Comparison of ENCODE assay signal across 22 cellular contexts in the genomic region with DNA sequence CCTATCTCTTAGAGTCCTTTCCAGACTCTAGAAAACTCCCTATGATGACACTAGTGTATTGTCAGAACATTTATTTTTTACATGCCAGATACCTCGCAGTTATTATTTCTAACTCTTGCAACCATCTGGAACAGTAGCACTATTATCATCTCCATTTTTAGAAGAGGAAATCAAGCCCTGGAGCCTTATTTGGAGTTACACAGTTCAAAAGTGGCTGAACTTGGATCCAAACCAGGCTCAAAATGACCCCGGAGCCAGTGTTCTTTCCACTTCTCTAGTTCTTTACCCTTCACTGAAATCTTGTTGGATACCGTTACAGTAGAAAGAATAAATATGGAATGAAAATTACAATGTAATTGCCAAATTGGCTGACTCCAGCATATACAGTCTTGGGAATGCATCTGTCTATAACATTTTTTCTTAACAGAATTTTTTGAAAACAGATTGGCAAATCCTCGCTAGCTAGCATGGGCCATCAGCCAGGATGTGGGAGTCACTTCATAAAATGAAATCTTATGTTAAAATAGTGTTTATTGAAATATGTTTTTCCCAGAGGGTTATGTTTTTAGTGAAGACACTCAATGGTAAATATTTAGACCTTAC.
"Had no signal": no experiment of that assay in that cellular context is flagged by ENCODE, and none has a peak within 500 bp of the region (broad histone marks: within the 10 kb centered on the region; RNA-seq: fewer than 3 reads in every experiment).

No MANE protein-coding gene starts in this region.

- H3K4me1 ChIP-seq: psoas muscle, suprapubic skin had no signal

- DNase-seq: activated B cell treated with CpG ODN at 0.5 μM for 24 hours; activated CD4-positive, alpha-beta T cell treated with anti-CD3 and anti-CD28 coated beads for 36 hours; activated CD4-positive, alpha-beta T cell treated with anti-CD3 and anti-CD28 coated beads, Interleukin-2, amount 50 U/mL, for 48 hours; activated naive CD4-positive, alpha-beta T cell treated with anti-CD3 and anti-CD28 coated beads for 36 hours; activated T-cell treated with anti-CD3 and anti-CD28 coated beads, Interleukin-2, amount 50 U/mL, for 48 hours; effector CD4-positive, alpha-beta T cell; head of caudate nucleus; islet precursor cell; left colon; mammary epithelial cell; ovary; psoas muscle; right cardiac atrium; stimulated activated CD4-positive, alpha-beta T cell treated with anti-CD3 and anti-CD28 coated beads, Interleukin-2, amount 100 ng/mL, for 24 hours; stimulated activated naive CD8-positive, alpha-beta T cell treated with anti-CD3 and anti-CD28 coated beads, Interleukin-15, amount 100 ng/mL, for 72 hours; transverse colon had no signal

- H3K27ac ChIP-seq: gastroesophageal sphincter, neutrophil, ovary, psoas muscle, skin epidermis, suprapubic skin, transverse colon had no signal

- H3K27me3 ChIP-seq: gastroesophageal sphincter, ovary, suprapubic skin, transverse colon had no signal

- H3K9me3 ChIP-seq: gastroesophageal sphincter, neutrophil, ovary, psoas muscle, suprapubic skin, transverse colon had no signal

- ATAC-seq: activated CD4-positive, alpha-beta T cell treated with anti-CD3 and anti-CD28 coated beads for 36 hours; gastroesophageal sphincter; left colon; natural killer cell treated with Interleukin-12 subunit alpha and Interleukin-12 subunit beta and Interleukin-15 and Interleukin-18, amount 100 ng/mL, for 72 hours; psoas muscle; stimulated activated effector memory CD8-positive, alpha-beta T cell treated with anti-CD3 and anti-CD28 coated beads, Interleukin-12 subunit alpha, Interleukin-12 subunit beta, amount 100 ng/mL, for 72 hours; stimulated activated naive CD8-positive, alpha-beta T cell treated with anti-CD3 and anti-CD28 coated beads, Interleukin-15, amount 100 ng/mL, for 72 hours had no signal

- H3K4me3 ChIP-seq: gastroesophageal sphincter, ovary, psoas muscle, skin epidermis, suprapubic skin, transverse colon had no signal

- H3K36me3 ChIP-seq: gastroesophageal sphincter, neutrophil, ovary, suprapubic skin, transverse colon had no signal
